25 cellular contexts compared by ENCODE assay signal in the genomic region with DNA sequence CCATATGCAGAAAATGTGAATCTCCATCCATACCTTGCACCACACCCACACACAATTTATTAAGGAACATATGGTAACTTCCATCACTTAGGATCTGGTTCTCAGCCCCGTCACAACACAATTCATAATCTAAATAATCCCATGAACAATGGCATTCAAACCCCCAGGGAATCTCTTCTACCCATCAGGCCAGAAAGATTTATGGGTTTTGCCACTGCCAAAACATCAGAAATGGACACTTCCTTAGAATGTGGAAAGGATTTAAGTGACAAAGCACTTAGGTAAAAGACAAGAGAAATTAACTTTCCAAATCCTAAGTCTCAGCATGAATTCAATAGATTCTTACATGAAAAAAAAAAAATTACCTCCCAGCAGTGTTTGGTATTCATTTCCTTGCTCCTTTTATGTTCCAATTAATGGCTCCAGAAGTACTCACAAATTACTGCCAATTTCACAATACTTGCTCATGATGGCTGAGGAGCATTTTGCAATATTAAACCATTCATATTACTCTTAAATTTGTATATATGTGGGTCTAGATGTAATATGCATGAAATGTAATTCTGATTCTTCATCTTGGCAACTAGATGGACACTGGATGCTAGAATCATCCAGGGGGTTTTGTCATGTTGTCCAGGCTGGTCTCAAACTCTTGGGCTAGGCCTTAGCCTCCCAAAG. TPM values are rescaled to one million over a fixed set of nuclear protein-coding genes. Genes with fewer than 3 reads are reported as not detected.
"Had no signal": no experiment of that assay in that cellular context is flagged by ENCODE, and none has a peak within 500 bp of the region (broad histone marks: within the 10 kb centered on the region; RNA-seq: fewer than 3 reads in every experiment).

No MANE protein-coding gene starts in this region.

- H3K4me3 ChIP-seq: body of pancreas, colonic mucosa, mucosa of descending colon, thoracic aorta had no signal

- H3K27ac ChIP-seq: body of pancreas, colonic mucosa, parathyroid adenoma, thoracic aorta had no signal

- FAIRE-seq: endometrium, keratinocyte, small intestine had no signal

- H3K9me3 ChIP-seq: body of pancreas, colonic mucosa had no signal

- H3K4me1 ChIP-seq: body of pancreas, colonic mucosa, parathyroid adenoma had no signal

- DNase-seq: activated CD4-positive, alpha-beta memory T cell treated with anti-CD3 and anti-CD28 coated beads, Interleukin-2, amount 10 ng/mL, durations not matched to agents 7 days and 5 days; activated CD4-positive, alpha-beta T cell treated with anti-CD3 and anti-CD28 coated beads for 4 hours; activated effector memory CD4-positive, alpha-beta T cell treated with anti-CD3 and anti-CD28 coated beads, Interleukin-2, amount 50 U/mL, for 16 hours; activated T-cell treated with anti-CD3 and anti-CD28 coated beads, Interleukin-2, amount 50 U/mL, for 4 hours; amygdala; body of pancreas; central memory CD4-positive, alpha-beta T cell; colonic mucosa; foreskin fibroblast; hippocampal formation; mucosa of descending colon; naive thymus-derived CD8-positive, alpha-beta T cell; retina; small intestine; stimulated activated CD4-positive, alpha-beta T cell treated with anti-CD3 and anti-CD28 coated beads, Interleukin-4, amount 100 ng/mL, for 4 hours; stimulated activated CD8-positive, alpha-beta memory T cell treated with anti-CD3 and anti-CD28 coated beads, Interleukin-4, amount 100 ng/mL, for 48 hours; stimulated activated naive CD8-positive, alpha-beta T cell treated with anti-CD3 and anti-CD28 coated beads, Interleukin-15, Interleukin-2, amounts not matched to agents 100 U/mL and 50 U/mL, for 24 hours; T-helper 2 cell had no signal

- H3K36me3 ChIP-seq: colonic mucosa, thoracic aorta had no signal

- H3K27me3 ChIP-seq: body of pancreas, colonic mucosa had no signal

- H3K9ac ChIP-seq: parathyroid adenoma had no signal

RNA-seq across cellular contexts. Expression of a gene that starts 56.5 kb away (rescaled TPM):
- total RNA-seq: activated CD4-positive, alpha-beta memory T cell treated with anti-CD3 and anti-CD28 coated beads, Interleukin-2, amount 10 ng/mL, durations not matched to agents 7 days and 5 days; activated T-cell treated with anti-CD3 and anti-CD28 coated beads, Interleukin-2, amount 50 U/mL, for 4 hours; body of pancreas; colonic mucosa; left lobe of liver; mucosa of descending colon; naive thymus-derived CD8-positive, alpha-beta T cell; thoracic aorta; urinary bladder had no signal
- polyA plus RNA-seq: esophagus; keratinocyte; naive thymus-derived CD8-positive, alpha-beta T cell; small intestine; urinary bladder had no signal
